Comparison of ENCODE assay signal across 8 cellular contexts in genomic region chr7:150324366-150324961, GRCh38. TPM values are rescaled to one million over a fixed set of nuclear protein-coding genes. Genes with fewer than 3 reads are reported as not detected.
DNase-seq lines count a peak whose midpoint lies in the region; ATAC-seq and TF ChIP-seq lines count a peak whose summit lies in the region.

No MANE protein-coding gene starts in this region.

- DNase-seq in NCI-H1417 (lab: John Stamatoyannopoulos, UW) (peak in 2 of 3 experiments; percentile 44 to 69), NCI-H1417 treated with DMSO at 0.1 percent for 48 hours (lab: John Stamatoyannopoulos, UW) (no peak), RPMI8226 (peak; percentile 42), fibroblast of villous mesenchyme (ENCODE audit: low read depth) (no peak), sigmoid colon (no peak), cerebellum (ENCODE audit: low spot score) (no peak)
- DNase-seq in stimulated activated CD4-positive, alpha-beta T cell treated with anti-CD3 and anti-CD28 coated beads, Interleukin-2, amount 100 ng/mL, for 24 hours = no peak

- H3K4me1 ChIP-seq in sigmoid colon = peaks cover 0 to 29% (median 23%) of the 10 kb centered on the region in 4 donors

- H3K4me3 ChIP-seq in fibroblast of villous mesenchyme (ENCODE audit: low read depth, low read length) = peak overlapping the region; percentile 15
- H3K4me3 ChIP-seq in sigmoid colon = peak overlapping the region in 2 of 4 donors; percentile 63 to 89

- H3K36me3 ChIP-seq in sigmoid colon = peaks cover 0 to 37% (median 7%) of the 10 kb centered on the region in 4 donors

- H3K27me3 ChIP-seq in sigmoid colon = no peaks in the 10 kb centered on the region

- WGBS in sigmoid colon, 2 donors = 23 to 60% methylated on average over 12 of the region's 12 CpGs

- intact Hi-C loops in sigmoid colon (cut with DNase I) = no loop called here

- no peaks in the 10 kb centered on the region for H3K9me3 ChIP-seq in sigmoid colon

- no peak for TF ChIP-seq POLR2A in sigmoid colon (IDR thresholded peaks at IDR 0.05)

- no peak for ATAC-seq in GM18909 (IDR thresholded peaks at IDR 0.05; ENCODE audit: poor library complexity, unreplicated experiment)

- H3K27ac ChIP-seq in sigmoid colon = peak overlapping the region; percentile 81 to 91 (median 84)

- TF ChIP-seq EP300 in sigmoid colon (IDR thresholded peaks at IDR 0.05) = no peak

- TF ChIP-seq CTCF in fibroblast of villous mesenchyme (IDR thresholded peaks at IDR 0.05; ENCODE audit: insufficient read depth, low read depth, low read length) (no peak), sigmoid colon (IDR thresholded peaks at IDR 0.05) (no peak)

RNA-seq across cellular contexts. Expression of gene ACTR3C, which starts 1.1 kb away (rescaled TPM):
- 7.4 and 13.4 TPM in 2 replicates for total RNA-seq in fibroblast of villous mesenchyme
- 10 to 100 TPM in 1 of 4 donors, 1 to 10 TPM in 3; 2.9 to 13.3 (median 8.3) TPM for total RNA-seq in sigmoid colon
- 10 to 100 TPM in 1 of 3 donors, 1 to 10 TPM in 2; 3.6 to 12.4 (median 5.3) TPM for polyA plus RNA-seq in sigmoid colon
- total RNA-seq in cerebellum = 8.3 TPM

RNA-seq across cellular contexts. Expression of gene LRRC61, which starts 1.3 kb away (rescaled TPM):
- total RNA-seq in fibroblast of villous mesenchyme = 6.8 and 13.0 TPM in 2 replicates
- 10 to 100 TPM; 10.3 to 14.0 (median 11.0) TPM for total RNA-seq in sigmoid colon
- 10 to 100 TPM in 2 of 3 donors, 1 to 10 TPM in 1; 4.4 to 18.6 (median 10.8) TPM for polyA plus RNA-seq in sigmoid colon
- 8.2 TPM for total RNA-seq in cerebellum

RNA-seq across cellular contexts. Expression of gene RARRES2, which starts 17.0 kb away (rescaled TPM):
- total RNA-seq in fibroblast of villous mesenchyme = 139 and 185 TPM in 2 replicates
- total RNA-seq in sigmoid colon = 100 to 1,000 TPM; 257 to 447 (median 388) TPM
- 100 to 1,000 TPM in 2 of 3 donors, 10 to 100 TPM in 1; 28.9 to 289 (median 132) TPM for polyA plus RNA-seq in sigmoid colon
- total RNA-seq in cerebellum = 4.1 TPM

RNA-seq across cellular contexts. Expression of gene REPIN1, which starts 44.2 kb away (rescaled TPM):
- total RNA-seq in fibroblast of villous mesenchyme (96.0 and 98.4 TPM in 2 replicates), sigmoid colon (10 to 100 TPM; 56.3 to 63.7 (median 57.0) TPM), cerebellum (41.2 TPM)
- 100 to 1,000 TPM in 1 of 3 donors, 10 to 100 TPM in 2; 50.9 to 131 (median 52.3) TPM for polyA plus RNA-seq in sigmoid colon

RNA-seq across cellular contexts. Expression of gene ZNF775, which starts 54.7 kb away (rescaled TPM):
- total RNA-seq in fibroblast of villous mesenchyme (3.0 and 5.2 TPM in 2 replicates), sigmoid colon (10 to 100 TPM in 1 of 4 donors, 1 to 10 TPM in 3; 6.1 to 10.7 (median 6.9) TPM), cerebellum (8.2 TPM)
- polyA plus RNA-seq in sigmoid colon = 1 to 10 TPM; 3.0 to 6.1 (median 5.4) TPM

Comparison
In these comparisons a context has a peak if more than half of its experiments do, and no peak if none do; other contexts are left out.
1. DNase-seq: peak in NCI-H1417 (2 of 3) and RPMI8226 (single experiment); none in NCI-H1417 treated with DMSO at 0.1 percent for 48 hours (single experiment), fibroblast of villous mesenchyme (single experiment), sigmoid colon (single experiment), cerebellum (single experiment) and stimulated activated CD4-positive, alpha-beta T cell treated with anti-CD3 and anti-CD28 coated beads, Interleukin-2, amount 100 ng/mL, for 24 hours (0 of 2).
2. RNA of gene RARRES2, which starts 17.0 kb away (total RNA-seq): 257 to 447 TPM in sigmoid colon and 139 to 185 TPM in fibroblast of villous mesenchyme; 4.1 TPM in cerebellum (single experiment); every median in the first group is over 10 times any median in the second.